Comparison of ENCODE assay signal across 1 cellular context in the genomic region with DNA sequence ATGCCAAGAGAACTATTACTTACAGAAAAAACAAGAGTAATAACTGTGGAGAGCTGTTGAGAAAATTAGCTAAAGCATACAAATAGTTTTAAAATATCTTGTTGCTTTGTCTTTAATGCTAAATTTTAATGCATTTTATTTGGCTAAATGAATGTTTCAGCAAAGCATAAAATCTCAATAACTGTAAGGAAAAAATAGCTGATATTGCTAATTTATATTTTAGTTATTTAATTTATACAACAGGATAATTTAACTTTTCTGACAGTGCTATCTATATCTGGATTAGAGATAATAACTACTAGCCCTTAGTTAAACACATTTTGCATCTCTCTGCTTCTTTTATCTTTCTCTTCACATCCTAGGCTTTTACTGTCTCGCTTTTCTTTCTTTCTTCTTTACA.
TF ChIP-seq lines count a peak whose summit lies in the region.

No MANE protein-coding gene starts in this region.

TF ChIP-seq in A549, 52 proteins besides CTCF, POLR2A, EP300 and RAD21 (continued from another document):
- TF ChIP-seq, protein P1, sequence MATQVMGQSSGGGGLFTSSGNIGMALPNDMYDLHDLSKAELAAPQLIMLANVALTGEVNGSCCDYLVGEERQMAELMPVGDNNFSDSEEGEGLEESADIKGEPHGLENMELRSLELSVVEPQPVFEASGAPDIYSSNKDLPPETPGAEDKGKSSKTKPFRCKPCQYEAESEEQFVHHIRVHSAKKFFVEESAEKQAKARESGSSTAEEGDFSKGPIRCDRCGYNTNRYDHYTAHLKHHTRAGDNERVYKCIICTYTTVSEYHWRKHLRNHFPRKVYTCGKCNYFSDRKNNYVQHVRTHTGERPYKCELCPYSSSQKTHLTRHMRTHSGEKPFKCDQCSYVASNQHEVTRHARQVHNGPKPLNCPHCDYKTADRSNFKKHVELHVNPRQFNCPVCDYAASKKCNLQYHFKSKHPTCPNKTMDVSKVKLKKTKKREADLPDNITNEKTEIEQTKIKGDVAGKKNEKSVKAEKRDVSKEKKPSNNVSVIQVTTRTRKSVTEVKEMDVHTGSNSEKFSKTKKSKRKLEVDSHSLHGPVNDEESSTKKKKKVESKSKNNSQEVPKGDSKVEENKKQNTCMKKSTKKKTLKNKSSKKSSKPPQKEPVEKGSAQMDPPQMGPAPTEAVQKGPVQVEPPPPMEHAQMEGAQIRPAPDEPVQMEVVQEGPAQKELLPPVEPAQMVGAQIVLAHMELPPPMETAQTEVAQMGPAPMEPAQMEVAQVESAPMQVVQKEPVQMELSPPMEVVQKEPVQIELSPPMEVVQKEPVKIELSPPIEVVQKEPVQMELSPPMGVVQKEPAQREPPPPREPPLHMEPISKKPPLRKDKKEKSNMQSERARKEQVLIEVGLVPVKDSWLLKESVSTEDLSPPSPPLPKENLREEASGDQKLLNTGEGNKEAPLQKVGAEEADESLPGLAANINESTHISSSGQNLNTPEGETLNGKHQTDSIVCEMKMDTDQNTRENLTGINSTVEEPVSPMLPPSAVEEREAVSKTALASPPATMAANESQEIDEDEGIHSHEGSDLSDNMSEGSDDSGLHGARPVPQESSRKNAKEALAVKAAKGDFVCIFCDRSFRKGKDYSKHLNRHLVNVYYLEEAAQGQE (IDR thresholded peaks at IDR 0.05) = no peak
- TF ChIP-seq ESRRA (IDR thresholded peaks at IDR 0.05; ENCODE audit: borderline replicate concordance, low read length) (no peak), KDM1A (IDR thresholded peaks at IDR 0.05; ENCODE audit: low read depth) (no peak), TP53 (CRISPR knock-in tag; IDR thresholded peaks at IDR 0.05) (no peak)
